Comparison of ENCODE assay signal across 8 cellular contexts in the genomic region with DNA sequence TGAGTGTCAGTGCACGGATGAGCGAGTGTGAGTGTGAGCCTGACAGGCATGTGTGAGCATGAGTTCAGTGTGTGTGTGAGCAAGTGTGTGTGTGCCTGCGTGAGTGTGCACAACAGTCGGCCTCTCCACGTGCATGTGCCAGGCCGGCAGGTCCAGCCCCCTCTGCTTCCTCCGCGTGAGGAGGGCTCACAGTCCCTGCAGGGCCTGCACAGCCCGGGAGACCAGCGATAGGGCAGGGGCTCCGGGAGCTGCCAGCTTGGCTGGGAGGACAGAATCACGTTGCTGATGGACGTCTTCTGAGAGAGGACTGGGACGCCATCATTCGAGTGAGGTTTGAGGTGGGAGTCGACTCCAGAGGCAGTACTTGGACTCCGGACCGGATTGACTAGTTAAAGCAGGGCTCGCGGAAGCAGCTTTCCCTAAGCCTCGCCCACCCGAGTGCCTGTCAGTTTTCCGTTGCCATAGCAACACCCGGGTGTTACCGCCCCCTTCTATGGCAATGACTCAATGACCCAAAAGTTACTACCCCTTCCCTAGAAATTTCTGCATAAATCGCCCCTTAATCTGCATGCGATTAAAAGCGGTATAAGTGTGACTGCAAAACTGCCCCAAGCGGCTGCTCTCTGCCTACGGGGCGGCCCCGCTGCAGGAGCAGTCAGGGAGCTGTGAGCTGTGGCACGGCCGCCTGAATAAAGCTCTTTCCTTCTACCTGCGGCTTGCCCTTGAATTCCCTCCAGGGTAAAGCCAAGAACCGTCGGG. TPM values are rescaled to one million over a fixed set of nuclear protein-coding genes. Genes with fewer than 3 reads are reported as not detected.
DNase-seq lines count a peak whose midpoint lies in the region; ATAC-seq and TF ChIP-seq lines count a peak whose summit lies in the region.

No MANE protein-coding gene starts in this region.

- no peaks in the 10 kb centered on the region for H3K36me3 ChIP-seq in Karpas-422 (ENCODE audit: insufficient read depth, low read length)

- CTCF ChIA-PET in activated CD8-positive, alpha-beta memory T cell treated with anti-CD3 and anti-CD28 coated beads, Interleukin-2, amount 10 ng/mL, durations not matched to agents 7 days and 5 days (lab: Charles Lee): interaction anchor here (1.1 to 1.5 kb wide), 2 partner anchors 25 to 368 kb away, joined by 3 read pairs; no protein-coding TSS in a partner anchor

- H3K9me3 ChIP-seq in Karpas-422 (ENCODE audit: low read length) (no peaks in the 10 kb centered on the region), mononuclear cell (ENCODE audit: low read depth, low read length) (no peaks in the 10 kb centered on the region)

- peaks cover 16% of the 10 kb centered on the region for H3K4me1 Mint-ChIP-seq in CD14-positive monocyte
- H3K4me1 Mint-ChIP-seq in activated CD8-positive, alpha-beta memory T cell treated with anti-CD3 and anti-CD28 coated beads, Interleukin-2, amount 10 ng/mL, durations not matched to agents 7 days and 5 days: peaks cover 14% of the 10 kb centered on the region

- H4K20me1 ChIP-seq in Karpas-422 (ENCODE audit: insufficient read depth, low read depth, low read length): no peaks in the 10 kb centered on the region

- no peaks in the 10 kb centered on the region for H3K9me2 ChIP-seq in Karpas-422 (replicated peaks; ENCODE audit: insufficient read depth, low read length)

- H3K27me3 ChIP-seq in Karpas-422 (ENCODE audit: low read length) (no peaks in the 10 kb centered on the region), mononuclear cell (ENCODE audit: insufficient read depth, low read length) (peaks cover 5% of the 10 kb centered on the region)

- DNase-seq in CD14-positive monocyte (ENCODE audit: low spot score): peak; percentile 71
- DNase-seq in Karpas-422: peak; percentile 41
- peak; percentile 90 for DNase-seq in activated CD8-positive, alpha-beta memory T cell treated with anti-CD3 and anti-CD28 coated beads, Interleukin-2, amount 10 ng/mL, durations not matched to agents 7 days and 5 days
- peak; percentile 43 for DNase-seq in epithelial cell of esophagus (ENCODE audit: low read depth)
- peak; percentile 36 to 48 for DNase-seq in stimulated activated CD8-positive, alpha-beta memory T cell treated with anti-CD3 and anti-CD28 coated beads, Interleukin-15, amount 100 ng/mL, for 4 hours (ENCODE audit: low read depth in 2 of 2)
- DNase-seq in cortex of kidney (lab: John Stamatoyannopoulos, UW): no peak

- peak overlapping the region in 4 of 7 donors; percentile 11 to 69 (median 65) for H3K27ac Mint-ChIP-seq in CD14-positive monocyte
- H3K27ac Mint-ChIP-seq in activated CD8-positive, alpha-beta memory T cell treated with anti-CD3 and anti-CD28 coated beads, Interleukin-2, amount 10 ng/mL, durations not matched to agents 7 days and 5 days: peak overlapping the region; percentile 83

- H3K9me3 Mint-ChIP-seq in CD14-positive monocyte: peaks cover 0 to 3% (median 1%) of the 10 kb centered on the region in 7 donors
- H3K9me3 Mint-ChIP-seq in activated CD8-positive, alpha-beta memory T cell treated with anti-CD3 and anti-CD28 coated beads, Interleukin-2, amount 10 ng/mL, durations not matched to agents 7 days and 5 days (ENCODE audit: low read depth): no peaks in the 10 kb centered on the region

- TF ChIP-seq CTCF in CD14-positive monocyte (IDR thresholded peaks at IDR 0.05): no peak
- no peak for TF ChIP-seq CTCF in epithelial cell of esophagus (IDR thresholded peaks at IDR 0.05; ENCODE audit: insufficient read depth, low read depth, low read length, missing control alignments)

- no peaks in the 10 kb centered on the region for H3K79me2 ChIP-seq in Karpas-422 (ENCODE audit: low read length)

- intact Hi-C loops in CD14-positive monocyte (cut with micrococcal nuclease): loop anchor here in 1 of 2 donors (10.0 kb wide), 1 partner anchor 363 kb away; no protein-coding TSS in a partner anchor

- peaks cover 0 to 6% of the 10 kb centered on the region in 2 donors for H3K36me3 Mint-ChIP-seq in CD14-positive monocyte
- H3K36me3 Mint-ChIP-seq in activated CD8-positive, alpha-beta memory T cell treated with anti-CD3 and anti-CD28 coated beads, Interleukin-2, amount 10 ng/mL, durations not matched to agents 7 days and 5 days: no peaks in the 10 kb centered on the region

- peak overlapping the region; percentile 44 for H3K4me2 ChIP-seq in Karpas-422 (ENCODE audit: low read depth, low read length, poor library complexity, severe bottlenecking)

- peak; percentile 51 for ATAC-seq in GM19467 (IDR thresholded peaks at IDR 0.05; ENCODE audit: unreplicated experiment)
- peak; percentile 88 for ATAC-seq in activated CD8-positive, alpha-beta memory T cell treated with anti-CD3 and anti-CD28 coated beads, Interleukin-2, amount 10 ng/mL, durations not matched to agents 7 days and 5 days

- H3K4me1 ChIP-seq in Karpas-422 (ENCODE audit: low read length): peaks cover 3% of the 10 kb centered on the region; the same call in 1 of the 2 replicates
- peaks cover 10% of the 10 kb centered on the region for H3K4me1 ChIP-seq in mononuclear cell (ENCODE audit: insufficient read depth, low read length)

- H3K9ac ChIP-seq in Karpas-422 (ENCODE audit: low read length): peak overlapping the region; percentile 44; the same call in 1 of the 2 replicates

- 0 out of 2 replicates have a peak overlapping the region, but pooled peaks have one; percentile 43 for H2AFZ ChIP-seq in Karpas-422 (ENCODE audit: low read length)

- H3K27ac ChIP-seq in Karpas-422 (ENCODE audit: low read length): no peak overlapping the region

- peaks cover 37 to 62% (median 60%) of the 10 kb centered on the region in 3 donors for H3K27me3 Mint-ChIP-seq in CD14-positive monocyte (ENCODE audit: low read depth in 3 of 3)
- H3K27me3 Mint-ChIP-seq in activated CD8-positive, alpha-beta memory T cell treated with anti-CD3 and anti-CD28 coated beads, Interleukin-2, amount 10 ng/mL, durations not matched to agents 7 days and 5 days: peaks cover 4% of the 10 kb centered on the region

- peak overlapping the region; percentile 97 to 99 for H3K4me3 Mint-ChIP-seq in CD14-positive monocyte
- H3K4me3 Mint-ChIP-seq in activated CD8-positive, alpha-beta memory T cell treated with anti-CD3 and anti-CD28 coated beads, Interleukin-2, amount 10 ng/mL, durations not matched to agents 7 days and 5 days: peak overlapping the region; percentile 84

- H3K4me3 ChIP-seq in Karpas-422 (ENCODE audit: low read length) (0 out of 2 replicates have a peak overlapping the region, but pooled peaks have one; percentile 30), epithelial cell of esophagus (ENCODE audit: low read length) (peak overlapping the region; percentile 42), mononuclear cell (ENCODE audit: low read length) (peak overlapping the region; percentile 38)

RNA-seq across cellular contexts. Expression of gene CFAP46, which starts 19.7 kb away (rescaled TPM):
- not detected for polyA plus RNA-seq in CD14-positive monocyte
- total RNA-seq in Karpas-422 (2014; rRNA removed; shearing (Covaris generic); ENCODE audit: low replicate concordance): 0.22 and 1.5 TPM in 2 replicates
- not detected for total RNA-seq in activated CD8-positive, alpha-beta memory T cell treated with anti-CD3 and anti-CD28 coated beads, Interleukin-2, amount 10 ng/mL, durations not matched to agents 7 days and 5 days
- under 0.01 TPM for total RNA-seq in mononuclear cell
